In genomic region chr20:2104236-2104635, GRCh38 we compare ENCODE assay signal across 8 cellular contexts. TPM values are rescaled to one million over a fixed set of nuclear protein-coding genes. Genes with fewer than 3 reads are reported as not detected.
DNase-seq lines count a peak whose midpoint lies in the region; ATAC-seq lines count a peak whose summit lies in the region.

No MANE protein-coding gene starts in this region.

- CTCF ChIA-PET in activated CD4-positive, alpha-beta memory T cell treated with anti-CD3 and anti-CD28 coated beads, Interleukin-2, amount 10 ng/mL, durations not matched to agents 7 days and 5 days (lab: Charles Lee): interaction anchor here (1.2 to 2.6 kb wide), 3 partner anchors 9 to 139 kb away, joined by 3 to 17 read pairs (median 4); no protein-coding TSS in a partner anchor

- H3K27me3 Mint-ChIP-seq in T-helper 2 cell treated with Interferon-gamma antibody and Interleukin-4, amounts not matched to agents 5 μg/mL and 100 μg/mL, for 36 hours (ENCODE audit: low read depth): peaks cover 4% of the 10 kb centered on the region
- H3K27me3 Mint-ChIP-seq in activated CD4-positive, alpha-beta memory T cell treated with anti-CD3 and anti-CD28 coated beads, Interleukin-2, amount 10 ng/mL, durations not matched to agents 7 days and 5 days: no peaks in the 10 kb centered on the region
- no peaks in the 10 kb centered on the region for H3K27me3 Mint-ChIP-seq in stimulated activated naive CD8-positive, alpha-beta T cell treated with anti-CD3 and anti-CD28 coated beads, Interleukin-15, amount 100 ng/mL, for 72 hours

- peaks cover 18% of the 10 kb centered on the region for H3K4me1 ChIP-seq in iPS-15b (ENCODE audit: control insufficient read depth, insufficient read depth, low read length)

- no peaks in the 10 kb centered on the region for H3K9me3 ChIP-seq in iPS-15b (ENCODE audit: control insufficient read depth, insufficient read depth, low read length)

- peak overlapping the region; percentile 93 for H3K27ac Mint-ChIP-seq in T-helper 2 cell treated with Interferon-gamma antibody and Interleukin-4, amounts not matched to agents 5 μg/mL and 100 μg/mL, for 36 hours
- no peak overlapping the region for H3K27ac Mint-ChIP-seq in activated CD4-positive, alpha-beta memory T cell treated with anti-CD3 and anti-CD28 coated beads, Interleukin-2, amount 10 ng/mL, durations not matched to agents 7 days and 5 days
- H3K27ac Mint-ChIP-seq in stimulated activated naive CD8-positive, alpha-beta T cell treated with anti-CD3 and anti-CD28 coated beads, Interleukin-15, amount 100 ng/mL, for 72 hours: peak overlapping the region in 1 of 2 donors; percentile 93

- H3K27me3 ChIP-seq in iPS-15b (ENCODE audit: control insufficient read depth, insufficient read depth, low read length): no peaks in the 10 kb centered on the region

- H3K4me3 Mint-ChIP-seq in T-helper 2 cell treated with Interferon-gamma antibody and Interleukin-4, amounts not matched to agents 5 μg/mL and 100 μg/mL, for 36 hours: peak overlapping the region; percentile 95
- H3K4me3 Mint-ChIP-seq in activated CD4-positive, alpha-beta memory T cell treated with anti-CD3 and anti-CD28 coated beads, Interleukin-2, amount 10 ng/mL, durations not matched to agents 7 days and 5 days: peak overlapping the region; percentile 93
- peak overlapping the region; percentile 90 to 96 for H3K4me3 Mint-ChIP-seq in stimulated activated naive CD8-positive, alpha-beta T cell treated with anti-CD3 and anti-CD28 coated beads, Interleukin-15, amount 100 ng/mL, for 72 hours

- H3K4me1 Mint-ChIP-seq in T-helper 2 cell treated with Interferon-gamma antibody and Interleukin-4, amounts not matched to agents 5 μg/mL and 100 μg/mL, for 36 hours (ENCODE audit: low read depth): peaks cover 38% of the 10 kb centered on the region
- H3K4me1 Mint-ChIP-seq in activated CD4-positive, alpha-beta memory T cell treated with anti-CD3 and anti-CD28 coated beads, Interleukin-2, amount 10 ng/mL, durations not matched to agents 7 days and 5 days: peaks cover 60% of the 10 kb centered on the region
- peaks cover 72% of the 10 kb centered on the region for H3K4me1 Mint-ChIP-seq in stimulated activated naive CD8-positive, alpha-beta T cell treated with anti-CD3 and anti-CD28 coated beads, Interleukin-15, amount 100 ng/mL, for 72 hours

- DNase-seq in T-helper 2 cell treated with Interferon-gamma antibody and Interleukin-4, amounts not matched to agents 5 μg/mL and 100 μg/mL, for 36 hours (ENCODE audit: low spot score): no peak
- DNase-seq in T-helper 2 cell: no peak
- no peak for DNase-seq in activated CD4-positive, alpha-beta memory T cell treated with anti-CD3 and anti-CD28 coated beads, Interleukin-2, amount 10 ng/mL, durations not matched to agents 7 days and 5 days
- no peak for DNase-seq in stimulated activated naive CD8-positive, alpha-beta T cell treated with anti-CD3 and anti-CD28 coated beads, Interleukin-15, amount 100 ng/mL, for 72 hours
- DNase-seq in stimulated activated CD4-positive, alpha-beta T cell treated with anti-CD3 and anti-CD28 coated beads, Interleukin-2, amount 100 ng/mL, for 48 hours: no peak
- DNase-seq in NCI-H2081 treated with DMSO at 0.1 percent for 48 hours (lab: John Stamatoyannopoulos, UW): no peak

- no peak for ATAC-seq in stimulated activated naive CD8-positive, alpha-beta T cell treated with anti-CD3 and anti-CD28 coated beads, Interleukin-15, amount 100 ng/mL, for 72 hours
- no peak for ATAC-seq in HG02623 (IDR thresholded peaks at IDR 0.05; ENCODE audit: unreplicated experiment)

- H3K36me3 Mint-ChIP-seq in T-helper 2 cell treated with Interferon-gamma antibody and Interleukin-4, amounts not matched to agents 5 μg/mL and 100 μg/mL, for 36 hours (ENCODE audit: low read depth): peaks cover 28% of the 10 kb centered on the region
- H3K36me3 Mint-ChIP-seq in activated CD4-positive, alpha-beta memory T cell treated with anti-CD3 and anti-CD28 coated beads, Interleukin-2, amount 10 ng/mL, durations not matched to agents 7 days and 5 days (ENCODE audit: low read depth): peaks cover 33% of the 10 kb centered on the region

- POLR2A ChIA-PET in activated CD4-positive, alpha-beta memory T cell treated with anti-CD3 and anti-CD28 coated beads, Interleukin-2, amount 10 ng/mL, durations not matched to agents 7 days and 5 days (lab: Charles Lee): interaction anchor here (1.2 to 4.3 kb wide), 6 partner anchors 10 to 549 kb away, joined by 4 to 37 read pairs (median 7); partner anchors contain the start of genes NOP56 and SNRPB

- no peak overlapping the region for H3K9ac ChIP-seq in iPS-15b (ENCODE audit: low read depth, low read length)

- H3K9me3 Mint-ChIP-seq in T-helper 2 cell treated with Interferon-gamma antibody and Interleukin-4, amounts not matched to agents 5 μg/mL and 100 μg/mL, for 36 hours: no peaks in the 10 kb centered on the region
- no peaks in the 10 kb centered on the region for H3K9me3 Mint-ChIP-seq in activated CD4-positive, alpha-beta memory T cell treated with anti-CD3 and anti-CD28 coated beads, Interleukin-2, amount 10 ng/mL, durations not matched to agents 7 days and 5 days
- no peaks in the 10 kb centered on the region for H3K9me3 Mint-ChIP-seq in stimulated activated naive CD8-positive, alpha-beta T cell treated with anti-CD3 and anti-CD28 coated beads, Interleukin-15, amount 100 ng/mL, for 72 hours

- peak overlapping the region; percentile 90 for H3K4me3 ChIP-seq in iPS-15b (ENCODE audit: low read depth, low read length)

- H3K36me3 ChIP-seq in iPS-15b (ENCODE audit: control insufficient read depth, insufficient read depth, low read length): peaks cover 8% of the 10 kb centered on the region

RNA-seq across cellular contexts. Expression of gene STK35, which starts 2.6 kb away (rescaled TPM):
- 10 to 100 TPM; 18.5 to 18.9 TPM for total RNA-seq in activated CD4-positive, alpha-beta memory T cell treated with anti-CD3 and anti-CD28 coated beads, Interleukin-2, amount 10 ng/mL, durations not matched to agents 7 days and 5 days
